ENCODE assay signal across 10 cellular contexts in the genomic region with DNA sequence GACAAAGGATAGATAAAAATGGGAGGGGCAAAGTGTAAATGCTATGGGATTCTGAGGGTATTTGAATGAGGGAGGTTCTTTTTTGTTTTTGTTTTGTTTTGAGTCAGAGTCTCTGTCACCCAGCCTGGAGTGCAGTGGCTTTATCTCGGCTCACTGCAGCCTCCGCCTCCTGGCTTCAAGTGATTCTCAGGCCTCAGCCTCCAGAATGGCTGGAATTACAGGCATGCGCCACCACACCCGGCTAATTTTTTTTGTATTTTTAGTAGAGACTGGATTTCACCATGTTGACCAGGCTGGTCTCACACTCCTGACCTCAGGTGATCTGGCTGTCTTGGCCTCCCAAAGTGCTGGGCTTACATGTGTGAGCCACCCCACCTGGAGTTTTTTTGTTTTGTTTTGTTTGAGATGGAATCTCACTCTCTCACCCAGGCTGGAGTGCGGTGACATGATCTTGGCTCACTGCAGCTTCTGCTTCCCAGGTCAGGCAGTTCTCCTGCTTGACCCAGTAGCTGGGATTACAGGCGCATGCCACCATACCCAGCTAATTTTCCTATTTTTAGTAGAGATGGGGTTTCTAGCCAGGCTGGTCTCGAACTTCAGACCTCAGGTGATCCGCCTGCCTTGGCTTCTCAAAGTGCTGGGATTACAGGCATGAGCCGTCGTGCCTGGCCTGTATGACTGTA. TPM values are rescaled to one million over a fixed set of nuclear protein-coding genes. Genes with fewer than 3 reads are reported as not detected.
DNase-seq lines count a peak whose midpoint lies in the region; ATAC-seq, FAIRE-seq and TF ChIP-seq lines count a peak whose summit lies in the region.
"Had no signal": no experiment of that assay in that cellular context is flagged by ENCODE, and none has a peak within 500 bp of the region (broad histone marks: within the 10 kb centered on the region; RNA-seq: fewer than 3 reads in every experiment).

No MANE protein-coding gene starts in this region.

- H3K27ac Mint-ChIP-seq in CD14-positive monocyte: peak overlapping the region in 6 of 7 donors; percentile 7 to 52 (median 39)

- no peak for DNase-seq in CD14-positive monocyte (ENCODE audit: low spot score)
- DNase-seq in H4 (ENCODE audit: low spot score): peak; percentile 22
- DNase-seq in GM12878 (ENCODE audit: low read depth, low spot score): no peak
- peak; percentile 43 for DNase-seq in myocyte (ENCODE audit: low read depth)
- no peak for DNase-seq in omental fat pad (ENCODE audit: low spot score)
- no peak for DNase-seq in SK-N-DZ (ENCODE audit: low spot score)
- DNase-seq in ecto neural progenitor cell (ENCODE audit: low spot score): no peak
- DNase-seq: hippocampal formation had no signal

- in situ Hi-C loops in GM12878 (cut with MboI): loop anchor here (5.0 kb wide), 1 partner anchor 265 kb away; no protein-coding TSS in a partner anchor

- H3K27me3 Mint-ChIP-seq in CD14-positive monocyte (ENCODE audit: low read depth in 3 of 3): no peaks in the 10 kb centered on the region

- peak; percentile 73 for ATAC-seq in GM12878
- no peak for ATAC-seq in GM18498 (IDR thresholded peaks at IDR 0.05; ENCODE audit: unreplicated experiment)
- ATAC-seq in omental fat pad (ENCODE audit: low FRiP score): no peak

- TF ChIP-seq POLR2A in GM12878 (IDR thresholded peaks at IDR 0.05; ENCODE audit: low read depth, low read length): no peak

- no peak for TF ChIP-seq EP300 in GM12878 (IDR thresholded peaks at IDR 0.05; ENCODE audit: borderline replicate concordance in 1 of 2, control insufficient read depth in 1 of 2, low read depth in 2 of 2, low read length in 2 of 2)

- H3K4me3 ChIP-seq in GM12878: no peak overlapping the region

- FAIRE-seq in GM12878 (lab: Jason Lieb, UNC): no peak

- no TSS peak for BruUV-seq in GM12878 (replicated peaks; lab: Mats Ljungman, UMichigan)

- no peaks in the 10 kb centered on the region for H4K20me1 ChIP-seq in GM12878 (ENCODE audit: control insufficient read depth, insufficient read depth)

- no peak overlapping the region for H3K9ac ChIP-seq in GM12878 (ENCODE audit: control insufficient read depth, insufficient read depth, low read length)

- CTCF ChIA-PET in GM12878 (lab: Yijun Ruan, JAX): interaction anchor here (0.6 to 1.7 kb wide), 4 partner anchors 11 to 168 kb away, joined by 3 to 5 read pairs (median 3); no protein-coding TSS in a partner anchor

- RAD21 ChIA-PET in GM12878 (lab: Charles Lee; ENCODE audit: unreplicated experiment): interaction anchor here (0.7 to 2.1 kb wide), 4 partner anchors 9 to 138 kb away, joined by 3 to 10 read pairs (median 4); a partner anchor contains a TSS

- 74% methylated on average over 10 of the region's 10 CpGs for WGBS in GM12878 (ENCODE audit: insufficient coverage, insufficient replicate concordance, low lambda C conversion rate, missing lambda C conversion rate)

- H3K27me3 ChIP-seq in GM12878 (replicated peaks in 1 of 2; ENCODE audit: control insufficient read depth in 2 of 2, insufficient read depth in 2 of 2, low read length in 1 of 2): no peaks in the 10 kb centered on the region

- no peak for TF ChIP-seq RAD21 in GM12878 (IDR thresholded peaks at IDR 0.05; ENCODE audit: insufficient read depth, low read depth, low read length)

- intact Hi-C loops in CD14-positive monocyte (cut with micrococcal nuclease) (no loop called here), GM12878 (cut with micrococcal nuclease; ENCODE audit: unreplicated experiment) (no loop called here)

- 0 out of 2 replicates have a peak overlapping the region, but pooled peaks have one; percentile 26 for H3K4me2 ChIP-seq in GM12878 (ENCODE audit: control insufficient read depth, insufficient read depth)

- peaks cover 13 to 42% of the 10 kb centered on the region in 2 donors for H3K36me3 Mint-ChIP-seq in CD14-positive monocyte

- H3K4me1 Mint-ChIP-seq in CD14-positive monocyte: peaks cover 19% of the 10 kb centered on the region

- no peak overlapping the region for H3K27ac ChIP-seq in GM12878 (ENCODE audit: control insufficient read depth, insufficient read depth)
- H3K27ac ChIP-seq: HL-60 had no signal

- no peaks in the 10 kb centered on the region for H3K9me3 ChIP-seq in GM12878 (replicated peaks; ENCODE audit: control insufficient read depth, insufficient read depth, low read length)

- H2AFZ ChIP-seq in GM12878 (ENCODE audit: control insufficient read depth, low read depth, low read length): no peak overlapping the region

- H3K9me3 Mint-ChIP-seq in CD14-positive monocyte: peaks cover 0 to 2% (median 0%) of the 10 kb centered on the region in 7 donors

- peaks cover 29% of the 10 kb centered on the region for H3K4me1 ChIP-seq in GM12878 (ENCODE audit: control insufficient read depth, insufficient read depth, low read length)

- POLR2A ChIA-PET in GM12878 (lab: Charles Lee): interaction anchor here (0.7 to 3.3 kb wide), 4 partner anchors 9 to 807 kb away, joined by 3 to 12 read pairs (median 3); a partner anchor contains a TSS

- H3K4me3 Mint-ChIP-seq in CD14-positive monocyte: no peak overlapping the region

- peaks cover 83% of the 10 kb centered on the region for H3K79me2 ChIP-seq in GM12878 (ENCODE audit: control insufficient read depth, insufficient read depth, low read length)

- peaks cover 2 to 5% of the 10 kb centered on the region in 2 experiments; a peak in 3 of 4 replicates for H3K36me3 ChIP-seq in GM12878 (ENCODE audit: control insufficient read depth in 2 of 2, insufficient read depth in 2 of 2, low read length in 1 of 2)

- TF ChIP-seq CTCF in CD14-positive monocyte (IDR thresholded peaks at IDR 0.05) (no peak), GM12878 (IDR thresholded peaks at IDR 0.05 in 2 of 3, conservative IDR thresholded peaks at IDR 0.05 in 1 of 3; ENCODE audit: control insufficient read depth in 2 of 3, extremely low read depth in 1 of 3, insufficient read depth in 1 of 3, low read depth in 3 of 3, low read length in 3 of 3) (no peak), omental fat pad (IDR thresholded peaks at IDR 0.05) (no peak)

- SMC1A ChIA-PET in GM12878 (lab: Charles Lee; ENCODE audit: uncharacterized antibody, unreplicated experiment): interaction anchor here (0.9 to 2.3 kb wide), 5 partner anchors 11 to 143 kb away, joined by 3 to 11 read pairs (median 3); no protein-coding TSS in a partner anchor

TF ChIP-seq in GM12878, 131 proteins besides CTCF, POLR2A, EP300 and RAD21 (continues in another document):
- TF ChIP-seq SP1 (IDR thresholded peaks at IDR 0.05; ENCODE audit: low read depth, low read length) (no peak), JUNB (IDR thresholded peaks at IDR 0.05) (peak; percentile 70), JUND (IDR thresholded peaks at IDR 0.05; ENCODE audit: low read depth, low read length) (peak; percentile 66; the same call in 1 of the 2 replicates), IKZF2 (IDR thresholded peaks at IDR 0.05) (peak in 1 of 2 experiments; percentile 23; a peak in 1 of 4 replicates), CBX5 (IDR thresholded peaks at IDR 0.05; ENCODE audit: low read depth) (no peak; the same call in 1 of the 2 replicates), CHD2 (IDR thresholded peaks at IDR 0.05; ENCODE audit: borderline replicate concordance, low read depth, low read length) (no peak), IRF4 (IDR thresholded peaks at IDR 0.05; ENCODE audit: low read depth, low read length) (0 out of 2 replicates have a peak, but pooled peaks have one; percentile 58)
- TF ChIP-seq, protein P1, sequence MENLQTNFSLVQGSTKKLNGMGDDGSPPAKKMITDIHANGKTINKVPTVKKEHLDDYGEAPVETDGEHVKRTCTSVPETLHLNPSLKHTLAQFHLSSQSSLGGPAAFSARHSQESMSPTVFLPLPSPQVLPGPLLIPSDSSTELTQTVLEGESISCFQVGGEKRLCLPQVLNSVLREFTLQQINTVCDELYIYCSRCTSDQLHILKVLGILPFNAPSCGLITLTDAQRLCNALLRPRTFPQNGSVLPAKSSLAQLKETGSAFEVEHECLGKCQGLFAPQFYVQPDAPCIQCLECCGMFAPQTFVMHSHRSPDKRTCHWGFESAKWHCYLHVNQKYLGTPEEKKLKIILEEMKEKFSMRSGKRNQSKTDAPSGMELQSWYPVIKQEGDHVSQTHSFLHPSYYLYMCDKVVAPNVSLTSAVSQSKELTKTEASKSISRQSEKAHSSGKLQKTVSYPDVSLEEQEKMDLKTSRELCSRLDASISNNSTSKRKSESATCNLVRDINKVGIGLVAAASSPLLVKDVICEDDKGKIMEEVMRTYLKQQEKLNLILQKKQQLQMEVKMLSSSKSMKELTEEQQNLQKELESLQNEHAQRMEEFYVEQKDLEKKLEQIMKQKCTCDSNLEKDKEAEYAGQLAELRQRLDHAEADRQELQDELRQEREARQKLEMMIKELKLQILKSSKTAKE (IDR thresholded peaks at IDR 0.05; ENCODE audit: low read depth, poor library complexity, severe bottlenecking): peak; percentile 26

RNA-seq across cellular contexts. Expression of a gene that starts 9.0 kb away (rescaled TPM):
- polyA plus RNA-seq in CD14-positive monocyte: 10 to 100 TPM; 50.0 to 66.8 TPM
- 16.8 and 25.7 TPM in 2 replicates for total RNA-seq in H4 (2014; rRNA removed; shearing (Covaris generic))
- total RNA-seq in GM12878 (2013; cell fraction: nucleolus; rRNA removed): 34.6 and 36.7 TPM in 2 replicates
- 20.5 and 22.5 TPM in 2 replicates for total RNA-seq in GM12878 (2014; rRNA removed)
- total RNA-seq in GM12878 (2014; rRNA removed; fragmentation: Illumina TruSeq; extraction: Trizol): 17.0 and 20.0 TPM in 2 replicates
- 71.4 and 78.5 TPM in 2 replicates for total RNA-seq in GM12878 (2021)
- 47.3 TPM for polyA plus RNA-seq in GM12878 (2011; ENCODE audit: low read depth)
- polyA plus RNA-seq in GM12878 (2011; rRNA removed): 111 and 158 TPM in 2 replicates
- 50.9 and 51.8 TPM in 2 replicates for polyA plus RNA-seq in GM12878 (2011; cell fraction: cytosol; rRNA removed)
- 18.6 and 26.0 TPM in 2 replicates for polyA plus RNA-seq in GM12878 (2011; cell fraction: nucleus; rRNA removed)
- 83.2 and 83.3 TPM in 2 replicates for polyA plus RNA-seq in GM12878 (2012)
- 55.4 and 67.2 TPM in 2 replicates for polyA plus RNA-seq in GM12878 (2014; fragmentation: Illumina TruSeq; extraction: Trizol)
- polyA plus RNA-seq in GM12878 (2014; fragmentation: Nextera tagmentation; extraction: Ambion mirVana): 10 to 100 TPM; 54.3 to 96.4 TPM
- 79.6 and 102 TPM in 2 replicates for polyA plus RNA-seq in GM12878 (2014; rRNA removed)
- 100 to 1,000 TPM; 113 to 141 TPM for polyA plus RNA-seq in GM12878 (2016; fragmentation: Nextera tagmentation; extraction: Ambion mirVana)
- 23.8 and 35.3 TPM in 2 replicates for polyA minus RNA-seq in GM12878 (2011; rRNA and poly(A)+ RNA removed)
- polyA minus RNA-seq in GM12878 (2011; cell fraction: cytosol; rRNA and poly(A)+ RNA removed): 14.8 and 20.2 TPM in 2 replicates
- 5.4 and 15.5 TPM in 2 replicates for polyA minus RNA-seq in GM12878 (2011; cell fraction: nucleus; rRNA and poly(A)+ RNA removed)
- total RNA-seq in myocyte: 18.4 and 24.5 TPM in 2 replicates
- 88.5 TPM for polyA plus RNA-seq in myocyte (2012)
- 10 to 100 TPM; 19.7 to 33.3 (median 25.8) TPM for total RNA-seq in omental fat pad
- 19.9 and 23.2 TPM in 2 replicates for polyA plus RNA-seq in SK-N-DZ (2014; cell fraction: cytosol; rRNA removed)
- polyA plus RNA-seq in SK-N-DZ (2014; cell fraction: nucleus; rRNA removed): 13.2 and 17.3 TPM in 2 replicates

Comparison
In these comparisons a context has a peak if more than half of its experiments do, and no peak if none do; other contexts are left out.
1. DNase-seq: peak in H4 (single experiment) and myocyte (single experiment); none in CD14-positive monocyte (single experiment), GM12878 (single experiment), omental fat pad (single experiment), SK-N-DZ (single experiment) and ecto neural progenitor cell (single experiment).